In genomic region chr14:92940543-92940942, GRCh38 we compare ENCODE assay signal across 27 cellular contexts.
"Had no signal": no experiment of that assay in that cellular context is flagged by ENCODE, and none has a peak within 500 bp of the region (broad histone marks: within the 10 kb centered on the region; RNA-seq: fewer than 3 reads in every experiment).

No MANE protein-coding gene starts in this region.

- H2AFZ ChIP-seq: neural progenitor cell had no signal

- H3K27ac ChIP-seq: left ventricle myocardium inferior, neural progenitor cell, pancreas, prostate gland, sigmoid colon, spleen, suprapubic skin, thoracic aorta, tibial artery, upper lobe of right lung had no signal

- H3K9me3 Mint-ChIP-seq: immature natural killer cell; mesothelial cell of epicardium; naive B cell; natural killer cell; nephron progenitor cell; neural progenitor cell; stimulated activated effector memory CD8-positive, alpha-beta T cell treated with anti-CD3 and anti-CD28 coated beads, Interleukin-12 subunit alpha, Interleukin-12 subunit beta, amount 100 ng/mL, for 72 hours; stimulated activated naive CD8-positive, alpha-beta T cell treated with anti-CD3 and anti-CD28 coated beads, Interleukin-15, Interleukin-2, amounts not matched to agents 100 ng/mL and 50 ng/mL, for 24 hours had no signal

- DNase-seq: hypothalamus; immature natural killer cell; kidney; left colon; left ventricle myocardium inferior; mesendoderm; naive B cell; natural killer cell; nephron progenitor cell; retina; sigmoid colon; small intestine; spleen; stimulated activated CD4-positive, alpha-beta T cell treated with anti-CD3 and anti-CD28 coated beads, Interleukin-4, amount 100 ng/mL, for 24 hours; stimulated activated naive CD4-positive, alpha-beta T cell; tibial artery; trophoblast cell; upper lobe of right lung had no signal

- H3K27ac Mint-ChIP-seq: mesothelial cell of epicardium; natural killer cell; nephron progenitor cell; stimulated activated effector memory CD8-positive, alpha-beta T cell treated with anti-CD3 and anti-CD28 coated beads, Interleukin-12 subunit alpha, Interleukin-12 subunit beta, amount 100 ng/mL, for 72 hours; stimulated activated naive CD8-positive, alpha-beta T cell treated with anti-CD3 and anti-CD28 coated beads, Interleukin-15, Interleukin-2, amounts not matched to agents 100 ng/mL and 50 ng/mL, for 24 hours had no signal

- H3K27me3 Mint-ChIP-seq: naive B cell; stimulated activated naive CD8-positive, alpha-beta T cell treated with anti-CD3 and anti-CD28 coated beads, Interleukin-15, Interleukin-2, amounts not matched to agents 100 ng/mL and 50 ng/mL, for 24 hours had no signal

- H3K36me3 Mint-ChIP-seq: mesothelial cell of epicardium, natural killer cell, neural progenitor cell had no signal

- H3K9me3 ChIP-seq: left ventricle myocardium inferior, pancreas, prostate gland, sigmoid colon, spleen, suprapubic skin, thoracic aorta, tibial artery, upper lobe of right lung had no signal

- H3K4me3 Mint-ChIP-seq: immature natural killer cell; mesothelial cell of epicardium; naive B cell; natural killer cell; nephron progenitor cell; neural progenitor cell; stimulated activated effector memory CD8-positive, alpha-beta T cell treated with anti-CD3 and anti-CD28 coated beads, Interleukin-12 subunit alpha, Interleukin-12 subunit beta, amount 100 ng/mL, for 72 hours; stimulated activated naive CD8-positive, alpha-beta T cell treated with anti-CD3 and anti-CD28 coated beads, Interleukin-15, Interleukin-2, amounts not matched to agents 100 ng/mL and 50 ng/mL, for 24 hours had no signal

- H3K27me3 ChIP-seq: neural progenitor cell, pancreas, sigmoid colon, spleen, suprapubic skin, tibial artery, upper lobe of right lung had no signal

- H3K36me3 ChIP-seq: neural progenitor cell, prostate gland had no signal

- H3K4me1 ChIP-seq: neural progenitor cell, pancreas, prostate gland, sigmoid colon, spleen, tibial artery, upper lobe of right lung had no signal

- H3K4me2 ChIP-seq: neural progenitor cell had no signal

- H3K4me1 Mint-ChIP-seq: immature natural killer cell, mesothelial cell of epicardium, nephron progenitor cell, neural progenitor cell had no signal

- H3K4me3 ChIP-seq: left ventricle myocardium inferior, lung, neural progenitor cell, pancreas, prostate gland, sigmoid colon, spleen, suprapubic skin, thoracic aorta, tibial artery, upper lobe of right lung had no signal

- H3K9ac ChIP-seq: neural progenitor cell had no signal
